Comparison of ENCODE assay signal across 21 cellular contexts in genomic region chr17:59175076-59175475, GRCh38. TPM values are rescaled to one million over a fixed set of nuclear protein-coding genes. Genes with fewer than 3 reads are reported as not detected.
DNase-seq lines count a peak whose midpoint lies in the region; ATAC-seq, FAIRE-seq and TF ChIP-seq lines count a peak whose summit lies in the region.
"Had no signal": no experiment of that assay in that cellular context is flagged by ENCODE, and none has a peak within 500 bp of the region (broad histone marks: within the 10 kb centered on the region; RNA-seq: fewer than 3 reads in every experiment).

No MANE protein-coding gene starts in this region.

- ATAC-seq in K562 (no peak), GM18870 (IDR thresholded peaks at IDR 0.05; ENCODE audit: unreplicated experiment) (no peak), HG02884 (IDR thresholded peaks at IDR 0.05; ENCODE audit: unreplicated experiment) (no peak)
- ATAC-seq: A549; CD8-positive, alpha-beta T cell had no signal

- WGBS in K562 (ENCODE audit: insufficient coverage, low coverage, missing lambda C conversion rate), result 93% methylated on average over 7 of the region's 7 CpGs

- no peaks in the 10 kb centered on the region for H3K79me2 ChIP-seq in K562 (ENCODE audit: control insufficient read depth, insufficient read depth, low read length)

- in situ Hi-C loops in K562 (cut with MboI), result no loop called here

- CTCF ChIA-PET in HEK293 (lab: Yijun Ruan, JAX) (interaction anchor here (0.6 kb wide), 2 partner anchors 17 to 32 kb away, joined by 3 read pairs; no protein-coding TSS in a partner anchor), K562 (lab: Yijun Ruan, JAX; ENCODE audit: low intra/inter-chr PET ratio) (no interaction called here)

- H3K9me1 ChIP-seq in K562 (ENCODE audit: control insufficient read depth, insufficient read depth, low read length), result no peaks in the 10 kb centered on the region

- H3K36me3 ChIP-seq in HEK293 (ENCODE audit: control insufficient read depth in 2 of 2, insufficient read depth in 1 of 2, low read length in 2 of 2), result peaks cover 21 to 43% of the 10 kb centered on the region in 2 experiments
- H3K36me3 ChIP-seq in K562 (ENCODE audit: control insufficient read depth, insufficient read depth, low read length), result peaks cover 34% of the 10 kb centered on the region; the same call in 2 of the 3 replicates

- no peaks in the 10 kb centered on the region for H3K4me1 ChIP-seq in HEK293 (ENCODE audit: control insufficient read depth, insufficient read depth, low read length)
- H3K4me1 ChIP-seq in K562 (replicated peaks in 1 of 2; ENCODE audit: control insufficient read depth in 2 of 2, insufficient read depth in 2 of 2, low read length in 2 of 2), result no peaks in the 10 kb centered on the region; a peak in 1 of 5 replicates
- H3K4me1 ChIP-seq: A549, Caco-2 had no signal

- FAIRE-seq in K562 (lab: Jason Lieb, UNC), result no peak
- FAIRE-seq: A549, D721Med, G401.6, GM12891, GM19239 had no signal

- H3K27me3 ChIP-seq in K562 (ENCODE audit: control insufficient read depth in 2 of 2, insufficient read depth in 2 of 2, low read length in 2 of 2), result no peaks in the 10 kb centered on the region
- H3K27me3 ChIP-seq: BLaER1 treated with 17β-estradiol and CSF1 and Interleukin-3, amounts not matched to agents 10 nM and 100 nM had no signal

- H3K9me3 ChIP-seq in HEK293 (ENCODE audit: control insufficient read depth, insufficient read depth, low read depth, low read length) (no peaks in the 10 kb centered on the region), K562 (replicated peaks; ENCODE audit: control insufficient read depth, insufficient read depth, low read depth, low read length) (no peaks in the 10 kb centered on the region; the same call in 1 of the 2 replicates)
- H3K9me3 ChIP-seq: A549, Caco-2 had no signal

- DNase-seq in K562 (ENCODE audit: extremely low read depth in 1 of 4, low spot score in 3 of 4), result no peak
- DNase-seq in mesenteric fat pad (ENCODE audit: low spot score), result peak; percentile 57
- DNase-seq in mucosa of gallbladder (ENCODE audit: low spot score), result no peak
- DNase-seq: AML-193; Caco-2; Calu3; CD4-positive, alpha-beta T cell; CD8-positive, alpha-beta T cell; DMS79 treated with DMSO at 0.1 percent for 48 hours; GF-D8 had no signal

- no peak overlapping the region for H3K9ac ChIP-seq in K562 (ENCODE audit: insufficient read depth in 1 of 2, low read depth in 2 of 2, low read length in 2 of 2)
- H3K9ac ChIP-seq: BLaER1 treated with 17β-estradiol and CSF1 and Interleukin-3, amounts not matched to agents 10 nM and 100 nM had no signal

- no peak overlapping the region for H3K4me3 ChIP-seq in HEK293 (ENCODE audit: low read depth, low read length)
- H3K4me3 ChIP-seq in K562, result no peak overlapping the region
- H3K4me3 ChIP-seq: A549; BLaER1 treated with 17β-estradiol and CSF1 and Interleukin-3, amounts not matched to agents 10 nM and 100 nM had no signal

- POLR2A ChIA-PET in HEK293 (lab: Yijun Ruan, JAX), result no interaction called here
- POLR2A ChIA-PET in K562 (lab: Yijun Ruan, JAX), result interaction anchor here (1.1 to 1.5 kb wide), 2 partner anchors 11 to 14 kb away, joined by 3 to 4 read pairs; no protein-coding TSS in a partner anchor

- no peak for TF ChIP-seq POLR2A in K562 (conservative IDR thresholded peaks at IDR 0.05)

- intact Hi-C loops in K562 (cut with micrococcal nuclease), result no loop called here

- H3K4me2 ChIP-seq in K562 (ENCODE audit: insufficient read depth, low read length), result no peak overlapping the region
- H3K4me2 ChIP-seq: A549; BLaER1 treated with 17β-estradiol and CSF1 and Interleukin-3, amounts not matched to agents 10 nM and 100 nM had no signal

- BruUV-seq in K562 (replicated peaks; lab: Mats Ljungman, UMichigan), result no TSS peak

- TF ChIP-seq EP300 in K562 (IDR thresholded peaks at IDR 0.05; ENCODE audit: low read length), result no peak

- no peak for TF ChIP-seq CTCF in HEK293 (tag by site-specific recombination; IDR thresholded peaks at IDR 0.05)
- TF ChIP-seq CTCF in K562 (IDR thresholded peaks at IDR 0.05 in 2 of 3, conservative IDR thresholded peaks at IDR 0.05 in 1 of 3; ENCODE audit: insufficient read depth in 2 of 3, low read depth in 1 of 3, low read length in 3 of 3), result no peak

- H4K20me1 ChIP-seq in K562 (replicated peaks; ENCODE audit: control insufficient read depth, insufficient read depth, low read length), result no peaks in the 10 kb centered on the region

- no peak overlapping the region for H2AFZ ChIP-seq in K562 (ENCODE audit: low read depth, low read length)

- H3K27ac ChIP-seq in HEK293 (ENCODE audit: extremely low read depth, low read depth, low read length) (no peak overlapping the region), K562 (ENCODE audit: extremely low read depth, low read depth, low read length) (no peak overlapping the region)
- H3K27ac ChIP-seq: 22Rv1; A549; BLaER1 treated with 17β-estradiol and CSF1 and Interleukin-3, amounts not matched to agents 10 nM and 100 nM; C4-2B had no signal

- TF ChIP-seq RAD21 in K562 (CRISPR knock-in tag; conservative IDR thresholded peaks at IDR 0.05 in 1 of 2, IDR thresholded peaks at IDR 0.05 in 1 of 2), result no peak

RNA-seq across cellular contexts. Expression of gene PRR11, which starts 19.5 kb away (rescaled TPM):
- 18.4 and 33.2 TPM in 2 replicates for total RNA-seq in K562 (2011; cell fraction: chromatin; rRNA removed; ENCODE audit: low replicate concordance)
- 11.7 and 13.4 TPM in 2 replicates for total RNA-seq in K562 (2011; cell fraction: nucleolus; rRNA removed)
- 17.7 and 21.2 TPM in 2 replicates for total RNA-seq in K562 (2011; cell fraction: nucleoplasm; rRNA removed)
- total RNA-seq in K562 (2014; rRNA removed) (13.3 and 15.4 TPM in 2 replicates), K562 (2014; rRNA removed; fragmentation: Illumina TruSeq; extraction: Trizol) (55.1 and 61.7 TPM in 2 replicates), K562 (2015; rRNA removed; fragmentation: Illumina TruSeq; extraction: Trizol) (45.0 and 50.3 TPM in 2 replicates), K562 (2021) (41.5 and 46.4 TPM in 2 replicates), mesenteric fat pad (2.9 TPM), mucosa of gallbladder (2.0 TPM)
- polyA plus RNA-seq in K562 (2011; rRNA removed) (61.2 and 72.4 TPM in 2 replicates), K562 (2014; fragmentation: Illumina TruSeq; extraction: Trizol) (68.6 and 75.2 TPM in 2 replicates), K562 (2014; fragmentation: Nextera tagmentation; extraction: Ambion mirVana) (10 to 100 TPM; 28.8 to 34.7 TPM), K562 (2014; rRNA removed) (32.7 and 44.3 TPM in 2 replicates)
- polyA plus RNA-seq in K562 (2011; cell fraction: cytosol; rRNA removed), result 30.0 and 47.7 TPM in 2 replicates
- polyA plus RNA-seq in K562 (2011; cell fraction: nucleus; rRNA removed), result 7.0 and 7.7 TPM in 2 replicates
- polyA plus RNA-seq in K562 (2012), result 38.8 and 66.0 TPM in 2 replicates
- polyA minus RNA-seq in K562 (2011; rRNA and poly(A)+ RNA removed), result 75.4 and 80.7 TPM in 2 replicates
- polyA minus RNA-seq in K562 (2011; cell fraction: cytosol; rRNA and poly(A)+ RNA removed), result 30.8 and 35.4 TPM in 2 replicates
- polyA minus RNA-seq in K562 (2011; cell fraction: nucleus; rRNA and poly(A)+ RNA removed), result 5.0 and 11.6 TPM in 2 replicates

RNA-seq across cellular contexts. Expression of gene SKA2, which starts 20.1 kb away (rescaled TPM):
- total RNA-seq in K562 (2011; cell fraction: chromatin; rRNA removed; ENCODE audit: low replicate concordance), result 12.0 and 35.9 TPM in 2 replicates
- 13.8 and 18.0 TPM in 2 replicates for total RNA-seq in K562 (2011; cell fraction: nucleolus; rRNA removed)
- total RNA-seq in K562 (2011; cell fraction: nucleoplasm; rRNA removed), result 27.6 and 40.7 TPM in 2 replicates
- total RNA-seq in K562 (2014; rRNA removed) (101 and 156 TPM in 2 replicates), K562 (2014; rRNA removed; fragmentation: Illumina TruSeq; extraction: Trizol) (133 and 167 TPM in 2 replicates), K562 (2015; rRNA removed; fragmentation: Illumina TruSeq; extraction: Trizol) (151 and 159 TPM in 2 replicates), K562 (2021) (74.5 and 78.4 TPM in 2 replicates), mesenteric fat pad (21.2 TPM), mucosa of gallbladder (20.4 TPM)
- polyA plus RNA-seq in K562 (2011; rRNA removed) (39.2 and 58.1 TPM in 2 replicates), K562 (2014; fragmentation: Illumina TruSeq; extraction: Trizol) (140 and 183 TPM in 2 replicates), K562 (2014; fragmentation: Nextera tagmentation; extraction: Ambion mirVana) (10 to 100 TPM; 93.5 to 96.9 TPM), K562 (2014; rRNA removed) (140 and 158 TPM in 2 replicates)
- 9.4 and 22.2 TPM in 2 replicates for polyA plus RNA-seq in K562 (2011; cell fraction: cytosol; rRNA removed)
- polyA plus RNA-seq in K562 (2011; cell fraction: nucleus; rRNA removed), result 6.1 and 9.9 TPM in 2 replicates
- 70.4 and 189 TPM in 2 replicates for polyA plus RNA-seq in K562 (2012)
- 51.4 and 53.3 TPM in 2 replicates for polyA minus RNA-seq in K562 (2011; rRNA and poly(A)+ RNA removed)
- polyA minus RNA-seq in K562 (2011; cell fraction: cytosol; rRNA and poly(A)+ RNA removed), result 16.7 and 24.4 TPM in 2 replicates
- polyA minus RNA-seq in K562 (2011; cell fraction: nucleus; rRNA and poly(A)+ RNA removed), result 13.9 and 18.7 TPM in 2 replicates

RNA-seq across cellular contexts. Expression of gene SMG8, which starts 34.8 kb away (rescaled TPM):
- total RNA-seq in K562 (2011; cell fraction: chromatin; rRNA removed; ENCODE audit: low replicate concordance), result 26.2 and 31.5 TPM in 2 replicates
- 24.9 and 35.2 TPM in 2 replicates for total RNA-seq in K562 (2011; cell fraction: nucleolus; rRNA removed)
- 20.5 and 25.2 TPM in 2 replicates for total RNA-seq in K562 (2011; cell fraction: nucleoplasm; rRNA removed)
- total RNA-seq in K562 (2014; rRNA removed), result 15.3 and 16.0 TPM in 2 replicates
- 21.9 and 22.1 TPM in 2 replicates for total RNA-seq in K562 (2014; rRNA removed; fragmentation: Illumina TruSeq; extraction: Trizol)
- 26.0 and 26.4 TPM in 2 replicates for total RNA-seq in K562 (2015; rRNA removed; fragmentation: Illumina TruSeq; extraction: Trizol)
- total RNA-seq in K562 (2021), result 18.3 and 19.2 TPM in 2 replicates
- 23.1 and 27.9 TPM in 2 replicates for polyA plus RNA-seq in K562 (2011; rRNA removed)
- 14.6 and 16.2 TPM in 2 replicates for polyA plus RNA-seq in K562 (2011; cell fraction: cytosol; rRNA removed)
- 10.4 and 13.2 TPM in 2 replicates for polyA plus RNA-seq in K562 (2011; cell fraction: nucleus; rRNA removed)
- 14.2 and 14.7 TPM in 2 replicates for polyA plus RNA-seq in K562 (2012)
- polyA plus RNA-seq in K562 (2014; fragmentation: Illumina TruSeq; extraction: Trizol), result 18.0 and 23.0 TPM in 2 replicates
- polyA plus RNA-seq in K562 (2014; fragmentation: Nextera tagmentation; extraction: Ambion mirVana), result 1 to 10 TPM; 3.5 to 5.1 TPM
- polyA plus RNA-seq in K562 (2014; rRNA removed), result 13.9 and 15.4 TPM in 2 replicates
- 31.5 and 34.3 TPM in 2 replicates for polyA minus RNA-seq in K562 (2011; rRNA and poly(A)+ RNA removed)
- polyA minus RNA-seq in K562 (2011; cell fraction: cytosol; rRNA and poly(A)+ RNA removed), result 11.5 and 15.1 TPM in 2 replicates
- polyA minus RNA-seq in K562 (2011; cell fraction: nucleus; rRNA and poly(A)+ RNA removed), result 14.3 and 27.2 TPM in 2 replicates
- total RNA-seq in mesenteric fat pad, result 9.0 TPM
- 11.2 TPM for total RNA-seq in mucosa of gallbladder

RNA-seq across cellular contexts. Expression of gene GDPD1, which starts 45.2 kb away (rescaled TPM):
- total RNA-seq in K562 (2011; cell fraction: chromatin; rRNA removed; ENCODE audit: low replicate concordance), result 22.6 and 34.0 TPM in 2 replicates
- 13.3 and 18.2 TPM in 2 replicates for total RNA-seq in K562 (2011; cell fraction: nucleolus; rRNA removed)
- total RNA-seq in K562 (2011; cell fraction: nucleoplasm; rRNA removed), result 21.1 and 23.0 TPM in 2 replicates
- total RNA-seq in K562 (2014; rRNA removed), result 5.7 and 7.9 TPM in 2 replicates
- total RNA-seq in K562 (2014; rRNA removed; fragmentation: Illumina TruSeq; extraction: Trizol), result 14.8 and 15.1 TPM in 2 replicates
- total RNA-seq in K562 (2015; rRNA removed; fragmentation: Illumina TruSeq; extraction: Trizol), result 9.2 and 9.5 TPM in 2 replicates
- 9.3 and 11.0 TPM in 2 replicates for total RNA-seq in K562 (2021)
- 11.3 and 15.2 TPM in 2 replicates for polyA plus RNA-seq in K562 (2011; rRNA removed)
- polyA plus RNA-seq in K562 (2011; cell fraction: cytosol; rRNA removed), result 2.2 and 5.1 TPM in 2 replicates
- 5.9 and 8.1 TPM in 2 replicates for polyA plus RNA-seq in K562 (2011; cell fraction: nucleus; rRNA removed)
- 4.9 and 7.1 TPM in 2 replicates for polyA plus RNA-seq in K562 (2012)
- 13.2 and 14.7 TPM in 2 replicates for polyA plus RNA-seq in K562 (2014; fragmentation: Illumina TruSeq; extraction: Trizol)
- 1 to 10 TPM; 7.8 to 8.1 TPM for polyA plus RNA-seq in K562 (2014; fragmentation: Nextera tagmentation; extraction: Ambion mirVana)
- 7.7 and 9.4 TPM in 2 replicates for polyA plus RNA-seq in K562 (2014; rRNA removed)
- 24.4 and 25.6 TPM in 2 replicates for polyA minus RNA-seq in K562 (2011; rRNA and poly(A)+ RNA removed)
- 5.8 and 10.5 TPM in 2 replicates for polyA minus RNA-seq in K562 (2011; cell fraction: cytosol; rRNA and poly(A)+ RNA removed)
- 4.8 and 12.3 TPM in 2 replicates for polyA minus RNA-seq in K562 (2011; cell fraction: nucleus; rRNA and poly(A)+ RNA removed)
- 1.2 TPM for total RNA-seq in mesenteric fat pad
- total RNA-seq in mucosa of gallbladder, result 6.8 TPM

Comparison
In these comparisons a context has a peak if more than half of its experiments do, and no peak if none do; other contexts are left out.
1. Of the 44 proteins assayed by ChIP-seq in both K562 and HEK293: peak only in K562: none; only in HEK293: none; in both: ZNF121; in neither: 43.